Comparison of ENCODE assay signal across 8 cellular contexts in genomic region chr19:39969681-39970423, GRCh38. TPM values are rescaled to one million over a fixed set of nuclear protein-coding genes. Genes with fewer than 3 reads are reported as not detected.
A peak's percentile ranks its signal among the peaks of the same experiment; 100 is the strongest.
DNase-seq lines count a peak whose midpoint lies in the region; ATAC-seq and TF ChIP-seq lines count a peak whose summit lies in the region.

No MANE protein-coding gene starts in this region.

- intact Hi-C loops in activated CD4-positive, alpha-beta memory T cell treated with anti-CD3 and anti-CD28 coated beads for 36 hours (cut with micrococcal nuclease): loop anchor here (1.0 to 2.0 kb wide), 2 partner anchors 17 to 33 kb away; no protein-coding TSS in a partner anchor
- intact Hi-C loops in right cardiac atrium (cut with DNase I): loop anchor here in 2 of 4 donors (10.0 kb wide), 2 partner anchors 85 to 125 kb away; partner anchors contain the start of genes FBL (in 1 of the 2) and ZNF780B (in 1 of the 2)

- peak overlapping the region; percentile 71 for H3K27ac ChIP-seq in right cardiac atrium (ENCODE audit: low read length)

- peaks cover 36% of the 10 kb centered on the region for H3K36me3 Mint-ChIP-seq in HFFc6 (ENCODE audit: low read depth)
- peaks cover 30% of the 10 kb centered on the region for H3K36me3 Mint-ChIP-seq in activated CD4-positive, alpha-beta memory T cell treated with anti-CD3 and anti-CD28 coated beads for 36 hours

- H3K27ac Mint-ChIP-seq in HFFc6: peak overlapping the region; percentile 97
- H3K27ac Mint-ChIP-seq in activated CD4-positive, alpha-beta memory T cell treated with anti-CD3 and anti-CD28 coated beads for 36 hours: peak overlapping the region; percentile 98

- 73% methylated on average over 13 of the region's 13 CpGs for WGBS in right cardiac atrium

- H3K9me3 Mint-ChIP-seq in HFFc6: no peaks in the 10 kb centered on the region
- no peaks in the 10 kb centered on the region for H3K9me3 Mint-ChIP-seq in activated CD4-positive, alpha-beta memory T cell treated with anti-CD3 and anti-CD28 coated beads for 36 hours

- H3K4me3 ChIP-seq in right cardiac atrium (ENCODE audit: low read length): peak overlapping the region; percentile 70

- peaks cover 4% of the 10 kb centered on the region for H3K4me1 ChIP-seq in right cardiac atrium (ENCODE audit: control insufficient read depth, insufficient read depth, low read length)

- H3K4me1 Mint-ChIP-seq in HFFc6 (ENCODE audit: low read depth): peaks cover 27% of the 10 kb centered on the region
- peaks cover 50% of the 10 kb centered on the region for H3K4me1 Mint-ChIP-seq in activated CD4-positive, alpha-beta memory T cell treated with anti-CD3 and anti-CD28 coated beads for 36 hours (ENCODE audit: low read depth)

- no peak for DNase-seq in HFFc6
- peak; percentile 53 for DNase-seq in activated CD4-positive, alpha-beta memory T cell treated with anti-CD3 and anti-CD28 coated beads for 36 hours
- no peak for DNase-seq in right cardiac atrium
- peak; percentile 38 for DNase-seq in stimulated activated CD8-positive, alpha-beta memory T cell treated with anti-CD3 and anti-CD28 coated beads, Interleukin-4, amount 100 ng/mL, for 48 hours
- no peak for DNase-seq in GOT3 (lab: John Stamatoyannopoulos, UW)
- DNase-seq in NCI-H69 (lab: John Stamatoyannopoulos, UW): no peak
- no peak for DNase-seq in UCSD-AML1 (lab: John Stamatoyannopoulos, UW; ENCODE audit: unreplicated experiment)
- DNase-seq in Ammon's horn (ENCODE audit: low spot score): no peak

- no peaks in the 10 kb centered on the region for H3K27me3 ChIP-seq in right cardiac atrium (ENCODE audit: control insufficient read depth, insufficient read depth)

- POLR2A ChIA-PET in activated CD4-positive, alpha-beta memory T cell treated with anti-CD3 and anti-CD28 coated beads for 36 hours (lab: Charles Lee): interaction anchor here (0.6 to 3.1 kb wide), 20 partner anchors 9 to 425 kb away, joined by 3 to 31 read pairs (median 5); partner anchors contain the start of genes DYRK1B, FBL, ZNF546 and ZNF780A

- no peak for TF ChIP-seq CTCF in HFFc6 (IDR thresholded peaks at IDR 0.05)

- peak overlapping the region; percentile 96 for H3K4me3 Mint-ChIP-seq in HFFc6
- H3K4me3 Mint-ChIP-seq in activated CD4-positive, alpha-beta memory T cell treated with anti-CD3 and anti-CD28 coated beads for 36 hours: peak overlapping the region; percentile 95

- peaks cover 6% of the 10 kb centered on the region for H3K27me3 Mint-ChIP-seq in HFFc6 (ENCODE audit: insufficient read depth)
- H3K27me3 Mint-ChIP-seq in activated CD4-positive, alpha-beta memory T cell treated with anti-CD3 and anti-CD28 coated beads for 36 hours: no peaks in the 10 kb centered on the region

- H3K9me3 ChIP-seq in right cardiac atrium (ENCODE audit: control insufficient read depth, low read length): no peaks in the 10 kb centered on the region

- CTCF ChIA-PET in activated CD4-positive, alpha-beta memory T cell treated with anti-CD3 and anti-CD28 coated beads for 36 hours (lab: Charles Lee): interaction anchor here (0.6 to 3.1 kb wide), 31 partner anchors 9 to 493 kb away, joined by 3 to 24 read pairs (median 5); partner anchors contain the start of genes ZNF546 and ZNF780B

- ATAC-seq in right cardiac atrium: no peak

RNA-seq across cellular contexts. Expression of gene PSMC4, which starts 1.1 kb away (rescaled TPM):
- 100 to 1,000 TPM; 124 to 144 (median 133) TPM for total RNA-seq in HFFc6 (2021; fragmentation: NEBNext Ultra II Directional; extraction: Animal tissue kit (Norgen Biotek cat#: 25700))
- 100 to 1,000 TPM; 105 to 107 TPM for total RNA-seq in activated CD4-positive, alpha-beta memory T cell treated with anti-CD3 and anti-CD28 coated beads for 36 hours
- 10 to 100 TPM; 66.7 to 82.3 (median 70.6) TPM for total RNA-seq in right cardiac atrium
- polyA plus RNA-seq in right cardiac atrium: 73.6 TPM

RNA-seq across cellular contexts. Expression of gene ZNF546, which starts 27.0 kb away (rescaled TPM):
- total RNA-seq in HFFc6 (2021; fragmentation: NEBNext Ultra II Directional; extraction: Animal tissue kit (Norgen Biotek cat#: 25700)): 1 to 10 TPM; 1.8 to 2.7 (median 2.2) TPM
- 1 to 10 TPM; 4.2 to 5.5 TPM for total RNA-seq in activated CD4-positive, alpha-beta memory T cell treated with anti-CD3 and anti-CD28 coated beads for 36 hours
- 10 to 100 TPM in 1 of 4 donors, 1 to 10 TPM in 3; 5.8 to 10.8 (median 9.0) TPM for total RNA-seq in right cardiac atrium
- 4.4 TPM for polyA plus RNA-seq in right cardiac atrium

RNA-seq across cellular contexts. Expression of gene FCGBP, which starts 35.4 kb away (rescaled TPM):
- total RNA-seq in HFFc6 (2021; fragmentation: NEBNext Ultra II Directional; extraction: Animal tissue kit (Norgen Biotek cat#: 25700)): under 1 TPM; 0.02 to 0.83 (median 0.18) TPM
- total RNA-seq in activated CD4-positive, alpha-beta memory T cell treated with anti-CD3 and anti-CD28 coated beads for 36 hours: 1 to 10 TPM; 3.6 TPM
- 100 to 1,000 TPM in 1 of 4 donors, 10 to 100 TPM in 2, 1 to 10 TPM in 1; 8.8 to 112 (median 22.3) TPM for total RNA-seq in right cardiac atrium
- 2.1 TPM for polyA plus RNA-seq in right cardiac atrium

Comparison
In these comparisons a context has a peak if more than half of its experiments do, and no peak if none do; other contexts are left out.
1. DNase-seq: peak in activated CD4-positive, alpha-beta memory T cell treated with anti-CD3 and anti-CD28 coated beads for 36 hours (single experiment) and stimulated activated CD8-positive, alpha-beta memory T cell treated with anti-CD3 and anti-CD28 coated beads, Interleukin-4, amount 100 ng/mL, for 48 hours (single experiment); none in HFFc6 (single experiment), right cardiac atrium (0 of 3), GOT3 (single experiment), NCI-H69 (single experiment), UCSD-AML1 (single experiment) and Ammon's horn (single experiment).